ENCODE assay signal across 1 cellular context in the genomic region with DNA sequence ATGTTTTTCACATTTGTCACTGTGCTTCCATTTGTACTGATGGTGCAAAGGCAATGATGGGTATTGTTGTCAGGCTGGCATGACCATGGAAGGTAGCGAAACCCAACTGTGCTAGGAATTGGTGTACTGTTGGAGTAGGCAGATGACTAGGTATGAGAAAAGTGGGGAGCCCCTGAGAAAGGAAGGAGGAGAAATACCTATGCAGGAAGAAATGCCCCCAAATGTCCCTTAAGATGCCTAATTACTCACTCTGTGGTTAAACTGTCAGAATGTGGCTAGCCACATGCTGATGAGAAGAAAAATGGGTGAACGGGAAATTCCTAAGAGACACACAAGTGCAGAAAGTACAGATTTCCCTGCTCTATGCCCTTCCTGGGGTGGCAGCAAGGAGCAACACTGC.
TF ChIP-seq lines count a peak whose summit lies in the region.

No MANE protein-coding gene starts in this region.

TF ChIP-seq in GM12878, 131 proteins besides CTCF, POLR2A, EP300 and RAD21 (continued from another document):
- TF ChIP-seq CREM (IDR thresholded peaks at IDR 0.05; ENCODE audit: low read depth) (peak; percentile 60; the same call in 1 of the 2 replicates), MXI1 (IDR thresholded peaks at IDR 0.05; ENCODE audit: low read depth, low read length) (no peak), NFIC (IDR thresholded peaks at IDR 0.05; ENCODE audit: low read depth, low read length) (peak; percentile 84), CBFB (IDR thresholded peaks at IDR 0.05; ENCODE audit: low read depth) (0 out of 2 replicates have a peak, but pooled peaks have one; percentile 53), STAT3 (IDR thresholded peaks at IDR 0.05; ENCODE audit: low read depth, low read length) (0 out of 2 replicates have a peak, but pooled peaks have one; percentile 32), MEF2B (IDR thresholded peaks at IDR 0.05; ENCODE audit: partially characterized antibody, poor library complexity, severe bottlenecking) (peak; percentile 32), RAD51 (IDR thresholded peaks at IDR 0.05) (no peak), TBL1XR1 (IDR thresholded peaks at IDR 0.05; ENCODE audit: low read depth, low read length) (0 out of 2 replicates have a peak, but pooled peaks have one; percentile 48), CHD4 (IDR thresholded peaks at IDR 0.05) (no peak), JUNB (IDR thresholded peaks at IDR 0.05) (peak; percentile 14; the same call in 1 of the 2 replicates), MEF2A (IDR thresholded peaks at IDR 0.05; ENCODE audit: insufficient read depth, low read depth, low read length) (no peak), BCL11A (IDR thresholded peaks at IDR 0.05; ENCODE audit: low read depth, low read length) (peak; percentile 89), IKZF2 (IDR thresholded peaks at IDR 0.05) (peak; percentile 46 to 67), POU2F2 (IDR thresholded peaks at IDR 0.05; ENCODE audit: borderline replicate concordance, low read depth, low read length) (peak; percentile 49; the same call in 1 of the 3 replicates), PAX5 (IDR thresholded peaks at IDR 0.05; ENCODE audit: borderline replicate concordance, low read depth, low read length) (peak; percentile 56; the same call in 1 of the 2 replicates), NFXL1 (IDR thresholded peaks at IDR 0.05; ENCODE audit: borderline replicate concordance) (no peak)
- TF ChIP-seq, protein P1, sequence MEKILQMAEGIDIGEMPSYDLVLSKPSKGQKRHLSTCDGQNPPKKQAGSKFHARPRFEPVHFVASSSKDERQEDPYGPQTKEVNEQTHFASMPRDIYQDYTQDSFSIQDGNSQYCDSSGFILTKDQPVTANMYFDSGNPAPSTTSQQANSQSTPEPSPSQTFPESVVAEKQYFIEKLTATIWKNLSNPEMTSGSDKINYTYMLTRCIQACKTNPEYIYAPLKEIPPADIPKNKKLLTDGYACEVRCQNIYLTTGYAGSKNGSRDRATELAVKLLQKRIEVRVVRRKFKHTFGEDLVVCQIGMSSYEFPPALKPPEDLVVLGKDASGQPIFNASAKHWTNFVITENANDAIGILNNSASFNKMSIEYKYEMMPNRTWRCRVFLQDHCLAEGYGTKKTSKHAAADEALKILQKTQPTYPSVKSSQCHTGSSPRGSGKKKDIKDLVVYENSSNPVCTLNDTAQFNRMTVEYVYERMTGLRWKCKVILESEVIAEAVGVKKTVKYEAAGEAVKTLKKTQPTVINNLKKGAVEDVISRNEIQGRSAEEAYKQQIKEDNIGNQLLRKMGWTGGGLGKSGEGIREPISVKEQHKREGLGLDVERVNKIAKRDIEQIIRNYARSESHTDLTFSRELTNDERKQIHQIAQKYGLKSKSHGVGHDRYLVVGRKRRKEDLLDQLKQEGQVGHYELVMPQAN (conservative IDR thresholded peaks at IDR 0.05), result no peak
- TF ChIP-seq, protein P2, sequence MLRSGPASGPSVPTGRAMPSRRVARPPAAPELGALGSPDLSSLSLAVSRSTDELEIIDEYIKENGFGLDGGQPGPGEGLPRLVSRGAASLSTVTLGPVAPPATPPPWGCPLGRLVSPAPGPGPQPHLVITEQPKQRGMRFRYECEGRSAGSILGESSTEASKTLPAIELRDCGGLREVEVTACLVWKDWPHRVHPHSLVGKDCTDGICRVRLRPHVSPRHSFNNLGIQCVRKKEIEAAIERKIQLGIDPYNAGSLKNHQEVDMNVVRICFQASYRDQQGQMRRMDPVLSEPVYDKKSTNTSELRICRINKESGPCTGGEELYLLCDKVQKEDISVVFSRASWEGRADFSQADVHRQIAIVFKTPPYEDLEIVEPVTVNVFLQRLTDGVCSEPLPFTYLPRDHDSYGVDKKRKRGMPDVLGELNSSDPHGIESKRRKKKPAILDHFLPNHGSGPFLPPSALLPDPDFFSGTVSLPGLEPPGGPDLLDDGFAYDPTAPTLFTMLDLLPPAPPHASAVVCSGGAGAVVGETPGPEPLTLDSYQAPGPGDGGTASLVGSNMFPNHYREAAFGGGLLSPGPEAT (IDR thresholded peaks at IDR 0.05; ENCODE audit: low read depth), result peak; percentile 30; the same call in 1 of the 2 replicates
- TF ChIP-seq, protein P3, sequence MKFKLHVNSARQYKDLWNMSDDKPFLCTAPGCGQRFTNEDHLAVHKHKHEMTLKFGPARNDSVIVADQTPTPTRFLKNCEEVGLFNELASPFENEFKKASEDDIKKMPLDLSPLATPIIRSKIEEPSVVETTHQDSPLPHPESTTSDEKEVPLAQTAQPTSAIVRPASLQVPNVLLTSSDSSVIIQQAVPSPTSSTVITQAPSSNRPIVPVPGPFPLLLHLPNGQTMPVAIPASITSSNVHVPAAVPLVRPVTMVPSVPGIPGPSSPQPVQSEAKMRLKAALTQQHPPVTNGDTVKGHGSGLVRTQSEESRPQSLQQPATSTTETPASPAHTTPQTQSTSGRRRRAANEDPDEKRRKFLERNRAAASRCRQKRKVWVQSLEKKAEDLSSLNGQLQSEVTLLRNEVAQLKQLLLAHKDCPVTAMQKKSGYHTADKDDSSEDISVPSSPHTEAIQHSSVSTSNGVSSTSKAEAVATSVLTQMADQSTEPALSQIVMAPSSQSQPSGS (IDR thresholded peaks at IDR 0.05; ENCODE audit: low read length), result peak; percentile 43; the same call in 1 of the 2 replicates
- TF ChIP-seq, protein P4, sequence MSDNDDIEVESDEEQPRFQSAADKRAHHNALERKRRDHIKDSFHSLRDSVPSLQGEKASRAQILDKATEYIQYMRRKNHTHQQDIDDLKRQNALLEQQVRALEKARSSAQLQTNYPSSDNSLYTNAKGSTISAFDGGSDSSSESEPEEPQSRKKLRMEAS (IDR thresholded peaks at IDR 0.05; ENCODE audit: low read depth, low read length), result no peak
- TF ChIP-seq, protein P5, sequence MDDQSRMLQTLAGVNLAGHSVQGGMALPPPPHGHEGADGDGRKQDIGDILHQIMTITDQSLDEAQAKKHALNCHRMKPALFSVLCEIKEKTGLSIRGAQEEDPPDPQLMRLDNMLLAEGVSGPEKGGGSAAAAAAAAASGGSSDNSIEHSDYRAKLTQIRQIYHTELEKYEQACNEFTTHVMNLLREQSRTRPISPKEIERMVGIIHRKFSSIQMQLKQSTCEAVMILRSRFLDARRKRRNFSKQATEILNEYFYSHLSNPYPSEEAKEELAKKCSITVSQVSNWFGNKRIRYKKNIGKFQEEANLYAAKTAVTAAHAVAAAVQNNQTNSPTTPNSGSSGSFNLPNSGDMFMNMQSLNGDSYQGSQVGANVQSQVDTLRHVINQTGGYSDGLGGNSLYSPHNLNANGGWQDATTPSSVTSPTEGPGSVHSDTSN (IDR thresholded peaks at IDR 0.05; ENCODE audit: insufficient replicate concordance, low read depth, low read length), result peak; percentile 77
